ENCODE assay signal across 8 cellular contexts in the genomic region with DNA sequence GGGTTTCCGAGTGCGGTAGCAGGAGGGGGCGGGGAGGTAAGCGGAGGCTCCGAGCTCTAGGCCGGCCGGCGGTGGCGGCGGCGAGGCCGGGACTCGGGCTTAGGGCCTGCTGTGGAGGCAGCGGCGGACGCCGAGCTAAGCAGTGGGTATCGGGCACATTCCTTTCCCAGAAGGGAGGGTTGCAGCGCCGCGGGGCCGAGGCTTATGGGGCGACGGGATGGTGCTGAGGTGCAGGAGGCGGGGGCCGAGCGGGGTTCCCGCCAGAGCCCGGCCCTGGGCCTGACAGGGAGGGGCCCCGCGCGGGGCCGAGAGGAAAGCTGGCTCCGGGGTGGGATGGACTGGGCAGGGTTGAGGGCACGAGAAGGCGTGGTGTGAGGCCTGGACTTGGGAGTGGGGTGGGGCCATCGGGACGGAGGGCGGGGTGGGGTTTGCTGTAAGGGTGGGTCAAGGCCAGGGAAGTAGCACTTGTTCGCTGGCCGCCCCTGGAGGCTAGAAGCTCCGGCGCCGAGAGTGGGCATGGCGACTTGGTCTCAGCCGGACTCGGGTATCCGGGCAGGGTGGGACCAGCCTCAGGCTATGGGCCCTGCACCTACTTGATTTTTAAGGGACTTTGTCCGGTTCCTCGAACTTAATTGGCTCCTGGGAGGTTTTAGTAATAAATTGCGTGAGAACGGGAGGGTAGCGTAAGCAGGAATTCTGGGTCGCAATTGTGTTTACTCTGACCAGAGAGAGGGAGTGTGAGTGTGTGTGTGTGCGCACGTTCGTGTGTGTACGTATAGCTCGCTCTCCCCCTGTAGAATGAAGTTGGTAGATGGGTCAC. TPM values are rescaled to one million over a fixed set of nuclear protein-coding genes. Genes with fewer than 3 reads are reported as not detected.
DNase-seq lines count a peak whose midpoint lies in the region; ATAC-seq, FAIRE-seq and TF ChIP-seq lines count a peak whose summit lies in the region.

TSS of gene NFE2L1 (plus strand) at position 39 of the 820 bp plus-strand sequence. CDS start 2,760 bp downstream, outside the sequence.

- H3K36me3 ChIP-seq in CD8-positive, alpha-beta memory T cell (ENCODE audit: insufficient read depth, low read length): peaks cover 25% of the 10 kb centered on the region
- no peaks in the 10 kb centered on the region for H3K36me3 ChIP-seq in aorta (ENCODE audit: control insufficient read depth in 1 of 2, insufficient read depth in 2 of 2, low read length in 1 of 2)

- H3K9me3 ChIP-seq in CD8-positive, alpha-beta memory T cell (ENCODE audit: low read length): no peaks in the 10 kb centered on the region
- no peaks in the 10 kb centered on the region for H3K9me3 ChIP-seq in aorta (ENCODE audit: control insufficient read depth, low read length)

- DNase-seq in CD8-positive, alpha-beta memory T cell: peak in 2 of 5 donors; percentile 25 to 35
- DNase-seq in NCI-H526 (lab: John Stamatoyannopoulos, UW): peak; percentile 77 to 92
- DNase-seq in activated naive CD4-positive, alpha-beta T cell treated with anti-CD3 and anti-CD28 coated beads for 36 hours: peak; percentile 37
- DNase-seq in frontal cortex (ENCODE audit: low spot score in 2 of 2): peak; percentile 53 to 58
- DNase-seq in neural crest cell (ENCODE audit: low read depth, low spot score): peak; percentile 67
- peak; percentile 96 for DNase-seq in aorta

- ATAC-seq in GM18873 (IDR thresholded peaks at IDR 0.05; ENCODE audit: low FRiP score, unreplicated experiment) (peak; percentile 28), HG03097 (IDR thresholded peaks at IDR 0.05; ENCODE audit: low FRiP score, unreplicated experiment) (peak; percentile 33), aorta (ENCODE audit: low FRiP score) (peak; percentile 89)

- no peaks in the 10 kb centered on the region for H3K27me3 ChIP-seq in CD8-positive, alpha-beta memory T cell (ENCODE audit: insufficient read depth, low read length, poor library complexity, severe bottlenecking)
- H3K27me3 ChIP-seq in aorta (ENCODE audit: control insufficient read depth in 1 of 2, insufficient read depth in 2 of 2, low read length in 1 of 2): no peaks in the 10 kb centered on the region

- peaks cover 4 to 49% (median 13%) of the 10 kb centered on the region in 3 donors for H3K36me3 Mint-ChIP-seq in CD8-positive, alpha-beta memory T cell
- H3K36me3 Mint-ChIP-seq in activated naive CD4-positive, alpha-beta T cell treated with anti-CD3 and anti-CD28 coated beads for 36 hours (ENCODE audit: low read depth): peaks cover 42% of the 10 kb centered on the region
- peaks cover 5% of the 10 kb centered on the region for H3K36me3 Mint-ChIP-seq in neural crest cell (ENCODE audit: low read depth)

- peak within 1 kb of the TSS; percentile 85 to 100 (median 98) for H3K27ac Mint-ChIP-seq in CD8-positive, alpha-beta memory T cell
- peak within 1 kb of the TSS; percentile 98 for H3K27ac Mint-ChIP-seq in activated naive CD4-positive, alpha-beta T cell treated with anti-CD3 and anti-CD28 coated beads for 36 hours
- H3K27ac Mint-ChIP-seq in neural crest cell (ENCODE audit: unreplicated experiment): peak within 1 kb of the TSS; percentile 98

- H3K4me3 Mint-ChIP-seq in CD8-positive, alpha-beta memory T cell: peak within 1 kb of the TSS; percentile 85 to 99 (median 96)
- H3K4me3 Mint-ChIP-seq in activated naive CD4-positive, alpha-beta T cell treated with anti-CD3 and anti-CD28 coated beads for 36 hours: peak within 1 kb of the TSS; percentile 99
- peak within 1 kb of the TSS; percentile 90 for H3K4me3 Mint-ChIP-seq in neural crest cell

- H3K27ac ChIP-seq in CD8-positive, alpha-beta memory T cell (ENCODE audit: low read depth, low read length): peak within 1 kb of the TSS; percentile 93
- H3K27ac ChIP-seq in aorta (ENCODE audit: low read depth in 1 of 2, low read length in 2 of 2): peak within 1 kb of the TSS; percentile 61 to 97

- TF ChIP-seq CTCF in neural crest cell (conservative IDR thresholded peaks at IDR 0.05): peak; percentile 20

- POLR2A ChIA-PET in CD8-positive, alpha-beta memory T cell (lab: Charles Lee): interaction anchor here (0.5 to 3.1 kb wide), 9 partner anchors 10 to 1667 kb away, joined by 3 to 17 read pairs (median 3); partner anchors contain the start of genes LRRC46, MRPL10 and SNX11

- peak within 1 kb of the TSS; percentile 84 for H3K4me3 ChIP-seq in CD8-positive, alpha-beta memory T cell (ENCODE audit: low read length)
- peak within 1 kb of the TSS; percentile 59 to 92 for H3K4me3 ChIP-seq in aorta (ENCODE audit: low read length in 2 of 2)

- H3K27me3 Mint-ChIP-seq in CD8-positive, alpha-beta memory T cell: peaks cover 0 to 5% of the 10 kb centered on the region in 2 donors
- H3K27me3 Mint-ChIP-seq in activated naive CD4-positive, alpha-beta T cell treated with anti-CD3 and anti-CD28 coated beads for 36 hours (ENCODE audit: low read depth): no peaks in the 10 kb centered on the region
- H3K27me3 Mint-ChIP-seq in neural crest cell (ENCODE audit: low read depth): no peaks in the 10 kb centered on the region

- no peaks in the 10 kb centered on the region for H3K9me3 Mint-ChIP-seq in CD8-positive, alpha-beta memory T cell
- no peaks in the 10 kb centered on the region for H3K9me3 Mint-ChIP-seq in activated naive CD4-positive, alpha-beta T cell treated with anti-CD3 and anti-CD28 coated beads for 36 hours
- H3K9me3 Mint-ChIP-seq in neural crest cell: no peaks in the 10 kb centered on the region

- CTCF ChIA-PET in CD8-positive, alpha-beta memory T cell (lab: Charles Lee): interaction anchor here (0.6 to 4.4 kb wide), 14 partner anchors 12 to 569 kb away, joined by 3 to 47 read pairs (median 3); partner anchors contain the start of genes CDK5RAP3 and COPZ2
- CTCF ChIA-PET in activated naive CD4-positive, alpha-beta T cell treated with anti-CD3 and anti-CD28 coated beads for 36 hours (lab: Charles Lee): interaction anchor here (0.7 to 2.5 kb wide), 5 partner anchors 12 to 78 kb away, joined by 3 to 25 read pairs (median 4); partner anchors contain the start of gene CDK5RAP3

- FAIRE-seq in frontal cortex (lab: Jason Lieb, UNC): no peak

- peaks cover 53 to 71% (median 65%) of the 10 kb centered on the region in 3 donors for H3K4me1 Mint-ChIP-seq in CD8-positive, alpha-beta memory T cell
- peaks cover 58% of the 10 kb centered on the region for H3K4me1 Mint-ChIP-seq in activated naive CD4-positive, alpha-beta T cell treated with anti-CD3 and anti-CD28 coated beads for 36 hours (ENCODE audit: low read depth)
- peaks cover 72% of the 10 kb centered on the region for H3K4me1 Mint-ChIP-seq in neural crest cell

- H3K4me1 ChIP-seq in CD8-positive, alpha-beta memory T cell (ENCODE audit: insufficient read depth, low read length): peaks cover 57% of the 10 kb centered on the region
- H3K4me1 ChIP-seq in aorta (ENCODE audit: control insufficient read depth in 1 of 2, insufficient read depth in 2 of 2, low read length in 2 of 2): peaks cover 4 to 10% of the 10 kb centered on the region in 2 donors

- intact Hi-C loops in activated naive CD4-positive, alpha-beta T cell treated with anti-CD3 and anti-CD28 coated beads for 36 hours (cut with micrococcal nuclease): loop anchor here (1.0 to 5.0 kb wide), 9 partner anchors 8 to 1144 kb away; partner anchors contain the start of genes CBX1, CDK5RAP3, COPZ2 and KPNB1
- intact Hi-C loops in aorta (cut with DNase I): loop anchor here in 1 of 2 donors (2.0 kb wide), 1 partner anchor 22 kb away; no protein-coding TSS in a partner anchor

- 0 to 1% methylated on average over 51 to 59 of the region's 59 CpGs for WGBS in aorta, 2 donors

RNA-seq across cellular contexts. Expression of gene NFE2L1, which starts in this region (rescaled TPM):
- 10 to 100 TPM; 94.5 to 98.4 TPM for total RNA-seq in CD8-positive, alpha-beta memory T cell
- 13.1 TPM for polyA plus RNA-seq in CD8-positive, alpha-beta memory T cell
- total RNA-seq in activated naive CD4-positive, alpha-beta T cell treated with anti-CD3 and anti-CD28 coated beads for 36 hours: 100 to 1,000 TPM in 1 of 2 experiments, 10 to 100 TPM in 1; 95.2 to 102 TPM
- total RNA-seq in frontal cortex (22.4 TPM), neural crest cell (121 and 131 TPM in 2 replicates), aorta (100 to 1,000 TPM; 161 to 250 TPM)
- polyA plus RNA-seq in aorta: 10 to 100 TPM; 80.6 to 83.3 TPM

Comparison
In these comparisons a context has a peak if more than half of its experiments do, and no peak if none do; other contexts are left out.
1. ATAC-seq: peak in every context shown above with its lines; median percentile 89 in aorta; 33 in HG03097; 28 in GM18873.